ENCODE assay signal across 8 cellular contexts in the genomic region with DNA sequence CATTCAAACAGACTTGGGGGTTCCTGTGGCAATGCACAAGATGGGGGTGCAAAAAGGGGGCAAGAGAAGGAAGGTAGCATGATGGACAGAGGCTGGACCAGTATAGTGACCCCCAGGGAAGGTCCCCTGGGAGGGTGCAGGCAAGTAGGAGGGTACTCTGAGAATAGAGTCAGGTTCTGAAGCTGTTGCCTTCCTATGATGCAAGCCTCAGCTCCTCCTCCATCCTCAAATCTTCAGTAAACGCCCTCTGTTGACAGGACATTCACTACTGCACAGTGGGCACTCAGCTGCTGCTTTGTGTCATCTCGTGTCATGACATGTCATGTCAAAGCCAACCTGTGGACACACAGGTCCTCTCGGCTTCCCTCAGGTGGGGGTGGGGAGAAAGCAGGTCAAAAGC. TPM values are rescaled to one million over a fixed set of nuclear protein-coding genes. Genes with fewer than 3 reads are reported as not detected.
A peak's percentile ranks its signal among the peaks of the same experiment; 100 is the strongest.
DNase-seq lines count a peak whose midpoint lies in the region; ATAC-seq and TF ChIP-seq lines count a peak whose summit lies in the region.
"Had no signal": no experiment of that assay in that cellular context is flagged by ENCODE, and none has a peak within 500 bp of the region (broad histone marks: within the 10 kb centered on the region; RNA-seq: fewer than 3 reads in every experiment).

No MANE protein-coding gene starts in this region.

- WGBS in SK-N-SH (ENCODE audit: low lambda C conversion rate), result 88% methylated on average over 3 of the region's 3 CpGs

- peak overlapping the region in 2 of 3 donors; percentile 29 to 62 for H3K27ac Mint-ChIP-seq in IgD-negative memory B cell
- peak overlapping the region; percentile 28 for H3K27ac Mint-ChIP-seq in memory B cell
- H3K27ac Mint-ChIP-seq in activated naive CD4-positive, alpha-beta T cell treated with anti-CD3 and anti-CD28 coated beads for 36 hours, result no peak overlapping the region

- H3K36me3 ChIP-seq in DOHH2 (ENCODE audit: control insufficient read depth, low read length) (peaks cover 23% of the 10 kb centered on the region), SK-N-SH (replicated peaks in 1 of 2; ENCODE audit: control insufficient read depth in 1 of 2, insufficient read depth in 2 of 2, low read length in 1 of 2) (peaks cover 10 to 16% of the 10 kb centered on the region in 2 experiments)
- H3K36me3 ChIP-seq: breast epithelium had no signal

- H3K36me3 Mint-ChIP-seq in IgD-negative memory B cell (no peaks in the 10 kb centered on the region), memory B cell (peaks cover 15% of the 10 kb centered on the region)
- peaks cover 19% of the 10 kb centered on the region for H3K36me3 Mint-ChIP-seq in activated naive CD4-positive, alpha-beta T cell treated with anti-CD3 and anti-CD28 coated beads for 36 hours (ENCODE audit: low read depth)

- no peak overlapping the region for H2AFZ ChIP-seq in SK-N-SH (ENCODE audit: low read depth)

- H3K9me3 ChIP-seq in DOHH2 (ENCODE audit: control insufficient read depth, insufficient read depth, low read length), result no peaks in the 10 kb centered on the region
- H3K9me3 ChIP-seq in SK-N-SH, result no peaks in the 10 kb centered on the region
- H3K9me3 ChIP-seq: breast epithelium had no signal

- no peak for TF ChIP-seq EP300 in SK-N-SH (IDR thresholded peaks at IDR 0.05; ENCODE audit: borderline replicate concordance in 1 of 2, low read depth in 1 of 2, low read length in 1 of 2)

- H3K4me3 Mint-ChIP-seq in IgD-negative memory B cell (no peak overlapping the region), memory B cell (no peak overlapping the region)
- H3K4me3 Mint-ChIP-seq in activated naive CD4-positive, alpha-beta T cell treated with anti-CD3 and anti-CD28 coated beads for 36 hours, result no peak overlapping the region

- H3K4me3 ChIP-seq in DOHH2 (ENCODE audit: low read length) (no peak overlapping the region), SK-N-SH (ENCODE audit: low read depth in 2 of 2, low read length in 1 of 2) (no peak overlapping the region)
- H3K4me3 ChIP-seq: breast epithelium had no signal

- H3K4me1 ChIP-seq in DOHH2 (ENCODE audit: control insufficient read depth, low read length) (peaks cover 13% of the 10 kb centered on the region), SK-N-SH (ENCODE audit: control insufficient read depth in 1 of 2, insufficient read depth in 2 of 2, low read depth in 1 of 2, low read length in 1 of 2) (no peaks in the 10 kb centered on the region; a peak in 2 of 4 replicates)
- H3K4me1 ChIP-seq: breast epithelium had no signal

- POLR2A ChIA-PET in SK-N-SH (lab: Yijun Ruan, JAX), result no interaction called here

- H3K9me3 Mint-ChIP-seq in IgD-negative memory B cell (no peaks in the 10 kb centered on the region), memory B cell (no peaks in the 10 kb centered on the region)
- no peaks in the 10 kb centered on the region for H3K9me3 Mint-ChIP-seq in activated naive CD4-positive, alpha-beta T cell treated with anti-CD3 and anti-CD28 coated beads for 36 hours

- H3K9me2 ChIP-seq in DOHH2 (replicated peaks; ENCODE audit: control insufficient read depth, low read length), result no peaks in the 10 kb centered on the region
- H3K9me2 ChIP-seq in SK-N-SH, result no peaks in the 10 kb centered on the region

- H4K20me1 ChIP-seq in DOHH2 (ENCODE audit: control insufficient read depth, insufficient read depth, low read depth, low read length) (no peaks in the 10 kb centered on the region), SK-N-SH (ENCODE audit: insufficient read depth) (peaks cover 13% of the 10 kb centered on the region; the same call in 1 of the 2 replicates)

- H3K4me2 ChIP-seq in DOHH2 (ENCODE audit: low read length) (no peak overlapping the region), SK-N-SH (no peak overlapping the region)

- ATAC-seq in memory B cell (ENCODE audit: low read depth), result no peak

- no peak overlapping the region for H3K27ac ChIP-seq in DOHH2 (ENCODE audit: low read depth, low read length)
- H3K27ac ChIP-seq in VCaP, result no peak overlapping the region
- no peak overlapping the region for H3K27ac ChIP-seq in SK-N-SH (ENCODE audit: low read depth in 2 of 2, low read length in 1 of 2)

- H3K9ac ChIP-seq in SK-N-SH, result no peak overlapping the region

- intact Hi-C loops in activated naive CD4-positive, alpha-beta T cell treated with anti-CD3 and anti-CD28 coated beads for 36 hours (cut with micrococcal nuclease), result no loop called here

- DNase-seq in memory B cell (ENCODE audit: low spot score in 2 of 2) (no peak), NK-92 (lab: John Stamatoyannopoulos, UW; ENCODE audit: unreplicated experiment) (no peak), SK-N-SH (no peak)
- no peak for DNase-seq in activated naive CD4-positive, alpha-beta T cell treated with anti-CD3 and anti-CD28 coated beads for 36 hours

- H3K27me3 ChIP-seq in DOHH2 (ENCODE audit: control insufficient read depth, low read length), result no peaks in the 10 kb centered on the region
- no peaks in the 10 kb centered on the region for H3K27me3 ChIP-seq in SK-N-SH (ENCODE audit: insufficient read depth)
- H3K27me3 ChIP-seq: breast epithelium had no signal

- H3K27me3 Mint-ChIP-seq in IgD-negative memory B cell, result no peaks in the 10 kb centered on the region
- no peaks in the 10 kb centered on the region for H3K27me3 Mint-ChIP-seq in memory B cell
- H3K27me3 Mint-ChIP-seq in activated naive CD4-positive, alpha-beta T cell treated with anti-CD3 and anti-CD28 coated beads for 36 hours (ENCODE audit: low read depth), result no peaks in the 10 kb centered on the region

- no peaks in the 10 kb centered on the region for H3F3A ChIP-seq in DOHH2 (ENCODE audit: control insufficient read depth, insufficient read depth)
- no peaks in the 10 kb centered on the region for H3F3A ChIP-seq in SK-N-SH (replicated peaks; ENCODE audit: insufficient read depth)

- no peak for TF ChIP-seq RAD21 in SK-N-SH (IDR thresholded peaks at IDR 0.05; ENCODE audit: low read length)

- peak; percentile 53 for TF ChIP-seq CTCF in DOHH2 (IDR thresholded peaks at IDR 0.05; ENCODE audit: low read depth, low read length, poor library complexity, severe bottlenecking)
- TF ChIP-seq CTCF in VCaP (conservative IDR thresholded peaks at IDR 0.05), result peak; percentile 31
- no peak for TF ChIP-seq CTCF in SK-N-SH (IDR thresholded peaks at IDR 0.05)

- peaks cover 11 to 19% (median 17%) of the 10 kb centered on the region in 3 donors for H3K4me1 Mint-ChIP-seq in IgD-negative memory B cell
- H3K4me1 Mint-ChIP-seq in memory B cell, result peaks cover 25% of the 10 kb centered on the region
- peaks cover 51% of the 10 kb centered on the region for H3K4me1 Mint-ChIP-seq in activated naive CD4-positive, alpha-beta T cell treated with anti-CD3 and anti-CD28 coated beads for 36 hours (ENCODE audit: low read depth)

- CTCF ChIA-PET in activated naive CD4-positive, alpha-beta T cell treated with anti-CD3 and anti-CD28 coated beads for 36 hours (lab: Charles Lee), result no interaction called here
- CTCF ChIA-PET in SK-N-SH (lab: Yijun Ruan, JAX), result no interaction called here

- H3K79me2 ChIP-seq in DOHH2 (ENCODE audit: control insufficient read depth, low read length) (peaks cover 31% of the 10 kb centered on the region), SK-N-SH (ENCODE audit: insufficient read depth) (peaks cover 49% of the 10 kb centered on the region)

TF ChIP-seq in SK-N-SH, 30 proteins besides CTCF, POLR2A, EP300 and RAD21 (continues in another document):
- no peak for TF ChIP-seq FOXM1 (IDR thresholded peaks at IDR 0.05; ENCODE audit: low read depth)
- TF ChIP-seq JUND (IDR thresholded peaks at IDR 0.05), result no peak
- TF ChIP-seq EZH2phosphoT487 (IDR thresholded peaks at IDR 0.05; ENCODE audit: borderline replicate concordance, low read depth), result no peak
- TF ChIP-seq, protein P1, sequence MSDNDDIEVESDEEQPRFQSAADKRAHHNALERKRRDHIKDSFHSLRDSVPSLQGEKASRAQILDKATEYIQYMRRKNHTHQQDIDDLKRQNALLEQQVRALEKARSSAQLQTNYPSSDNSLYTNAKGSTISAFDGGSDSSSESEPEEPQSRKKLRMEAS (IDR thresholded peaks at IDR 0.05; ENCODE audit: low read depth), result no peak
- TF ChIP-seq POLR2AphosphoS5 (IDR thresholded peaks at IDR 0.05; ENCODE audit: low read depth, low read length), result no peak
- no peak for TF ChIP-seq FOXJ3 (CRISPR knock-in tag; IDR thresholded peaks at IDR 0.05)
- no peak for TF ChIP-seq TAF1 (IDR thresholded peaks at IDR 0.05; ENCODE audit: borderline replicate concordance, low read depth, low read length)
- TF ChIP-seq CHD2 (IDR thresholded peaks at IDR 0.05; ENCODE audit: low read length, partially characterized antibody), result no peak
- no peak for TF ChIP-seq SMC3 (IDR thresholded peaks at IDR 0.05; ENCODE audit: low read depth, low read length)
- TF ChIP-seq RXRA (IDR thresholded peaks at IDR 0.05; ENCODE audit: borderline replicate concordance, low read depth), result no peak
- no peak for TF ChIP-seq GATA2 (CRISPR knock-in tag; IDR thresholded peaks at IDR 0.05)
- TF ChIP-seq TEAD4 (IDR thresholded peaks at IDR 0.05; ENCODE audit: borderline replicate concordance, insufficient read depth), result no peak
- no peak for TF ChIP-seq TCF12 (IDR thresholded peaks at IDR 0.05)
- TF ChIP-seq RFX5 (IDR thresholded peaks at IDR 0.05; ENCODE audit: low read length), result no peak
- TF ChIP-seq SIN3A (IDR thresholded peaks at IDR 0.05; ENCODE audit: borderline replicate concordance, low read depth, low read length), result no peak
- TF ChIP-seq USF2 (IDR thresholded peaks at IDR 0.05; ENCODE audit: borderline replicate concordance, low read depth, low read length), result no peak
- no peak for TF ChIP-seq GABPA (IDR thresholded peaks at IDR 0.05; ENCODE audit: low read depth)

RNA-seq across cellular contexts. Expression of gene SDCBP2, which starts 5.8 kb away (rescaled TPM):
- polyA plus RNA-seq in IgD-negative memory B cell (0.91 TPM), SK-N-SH (2012; rRNA removed) (3.0 and 4.0 TPM in 2 replicates)
- total RNA-seq in activated naive CD4-positive, alpha-beta T cell treated with anti-CD3 and anti-CD28 coated beads for 36 hours, result 1 to 10 TPM; 5.5 to 5.8 TPM
- 1.8 and 2.6 TPM in 2 replicates for polyA plus RNA-seq in SK-N-SH (2012; cell fraction: cytosol; rRNA removed)
- 6.6 and 8.2 TPM in 2 replicates for polyA plus RNA-seq in SK-N-SH (2012; cell fraction: nucleus; rRNA removed)

RNA-seq across cellular contexts. Expression of gene FKBP1A, which starts 58.1 kb away (rescaled TPM):
- polyA plus RNA-seq in IgD-negative memory B cell (36.1 TPM), SK-N-SH (2012; rRNA removed) (362 and 453 TPM in 2 replicates)
- total RNA-seq in activated naive CD4-positive, alpha-beta T cell treated with anti-CD3 and anti-CD28 coated beads for 36 hours, result 100 to 1,000 TPM; 232 to 237 TPM
- polyA plus RNA-seq in SK-N-SH (2012; cell fraction: cytosol; rRNA removed), result 418 and 470 TPM in 2 replicates
- polyA plus RNA-seq in SK-N-SH (2012; cell fraction: nucleus; rRNA removed), result 119 and 151 TPM in 2 replicates
